ENCODE assay signal across 17 cellular contexts in genomic region chr12:115208098-115208497, GRCh38.
DNase-seq lines count a peak whose midpoint lies in the region; ATAC-seq, FAIRE-seq and TF ChIP-seq lines count a peak whose summit lies in the region.
"Had no signal": no experiment of that assay in that cellular context is flagged by ENCODE, and none has a peak within 500 bp of the region (broad histone marks: within the 10 kb centered on the region; RNA-seq: fewer than 3 reads in every experiment).

No MANE protein-coding gene starts in this region.

- no peaks in the 10 kb centered on the region for H3K36me3 ChIP-seq in WERI-Rb-1
- H3K36me3 ChIP-seq in mesenchymal stem cell (ENCODE audit: control insufficient read depth in 1 of 2, insufficient read depth in 2 of 2, low read depth in 1 of 2, low read length in 2 of 2) = no peaks in the 10 kb centered on the region
- no peaks in the 10 kb centered on the region for H3K36me3 ChIP-seq in trophoblast cell (ENCODE audit: control insufficient read depth in 1 of 2, insufficient read depth in 2 of 2, low read length in 2 of 2)
- H3K36me3 ChIP-seq: HAP-1 had no signal

- no peaks in the 10 kb centered on the region for H3K23me2 ChIP-seq in H9 (ENCODE audit: insufficient read length, low read depth, low read length, poor library complexity, severe bottlenecking)

- H3K9me3 Mint-ChIP-seq in H9 = no peaks in the 10 kb centered on the region; a peak in 3 of 5 replicates
- H3K9me3 Mint-ChIP-seq: CD4-positive, alpha-beta T cell; GM23338 had no signal

- no peak overlapping the region for H3K4ac ChIP-seq in H9 (ENCODE audit: low read depth, low read length)
- no peak overlapping the region for H3K4ac ChIP-seq in mesenchymal stem cell (ENCODE audit: low read depth in 1 of 2, low read length in 2 of 2)
- H3K4ac ChIP-seq in trophoblast cell (ENCODE audit: low read depth, low read length) = peak overlapping the region; percentile 48

- H3K18ac ChIP-seq in H9 (ENCODE audit: insufficient read length, low read depth, low read length) (no peak overlapping the region), mesenchymal stem cell (ENCODE audit: low read depth in 1 of 2, low read length in 2 of 2) (peak overlapping the region; percentile 2 to 82), trophoblast cell (ENCODE audit: low read length) (peak overlapping the region; percentile 76)

- no peaks in the 10 kb centered on the region; a peak in 1 of 7 replicates for H3K36me3 Mint-ChIP-seq in H9 (ENCODE audit: insufficient read depth in 1 of 3, low read depth in 3 of 3)

- H4K20me1 ChIP-seq in H9 (ENCODE audit: control insufficient read depth, insufficient read depth, insufficient read length) = no peaks in the 10 kb centered on the region

- H3K14ac ChIP-seq in H9 (ENCODE audit: insufficient read depth, low read length) = no peak overlapping the region
- peak overlapping the region in 1 of 2 experiments; percentile 6 for H3K14ac ChIP-seq in mesenchymal stem cell (ENCODE audit: low read length in 2 of 2)
- peak overlapping the region; percentile 94 for H3K14ac ChIP-seq in trophoblast cell (ENCODE audit: low read length)

- H3K27ac Mint-ChIP-seq in H9 = peak overlapping the region in 1 of 3 experiments; percentile 36; a peak in 1 of 7 replicates
- H3K27ac Mint-ChIP-seq: CD4-positive, alpha-beta T cell; GM23338 had no signal

- H2BK12ac ChIP-seq in H9 (ENCODE audit: insufficient read length, low read depth, low read length) = no peak overlapping the region
- H2BK12ac ChIP-seq in mesenchymal stem cell (ENCODE audit: low read length in 2 of 2) = peak overlapping the region in 1 of 2 experiments; percentile 55
- peak overlapping the region; percentile 97 for H2BK12ac ChIP-seq in trophoblast cell (ENCODE audit: low read length)

- H2BK15ac ChIP-seq in H9 (ENCODE audit: low read depth, low read length) (no peak overlapping the region), mesenchymal stem cell (ENCODE audit: low read depth, poor library complexity, severe bottlenecking) (no peak overlapping the region)

- no peak overlapping the region for H3T11ph ChIP-seq in H9 (ENCODE audit: low read length)

- H3K9me3 ChIP-seq in H9 (ENCODE audit: control insufficient read depth, low read depth, low read length) (no peaks in the 10 kb centered on the region), WERI-Rb-1 (ENCODE audit: severe bottlenecking) (no peaks in the 10 kb centered on the region), mesenchymal stem cell (ENCODE audit: control insufficient read depth, low read length) (peaks cover 6% of the 10 kb centered on the region), trophoblast cell (ENCODE audit: insufficient read depth, low read depth, low read length) (no peaks in the 10 kb centered on the region)
- H3K9me3 ChIP-seq: HAP-1 had no signal

- no peak overlapping the region for H3K4me3 Mint-ChIP-seq in H9
- H3K4me3 Mint-ChIP-seq: CD4-positive, alpha-beta T cell; GM23338 had no signal

- H3K79me1 ChIP-seq in H9 (ENCODE audit: insufficient read depth, low read depth, low read length, poor library complexity, severe bottlenecking) (no peaks in the 10 kb centered on the region), mesenchymal stem cell (replicated peaks; ENCODE audit: low read length, poor library complexity, severe bottlenecking) (no peaks in the 10 kb centered on the region), trophoblast cell (ENCODE audit: low read length) (peaks cover 28% of the 10 kb centered on the region)

- H3K9ac ChIP-seq in H9 (ENCODE audit: extremely low read depth, insufficient read length, low read length) (no peak overlapping the region), mesenchymal stem cell (ENCODE audit: low read length) (no peak overlapping the region), trophoblast cell (ENCODE audit: low read length) (no peak overlapping the region)

- no peak overlapping the region for H2AFZ ChIP-seq in H9 (ENCODE audit: low read length)
- no peak overlapping the region for H2AFZ ChIP-seq in mesenchymal stem cell (ENCODE audit: low read depth, low read length)
- no peak overlapping the region for H2AFZ ChIP-seq in trophoblast cell (ENCODE audit: insufficient read depth, low read length, poor library complexity)

- H3K27me3 Mint-ChIP-seq in H9 (ENCODE audit: low read depth) = no peaks in the 10 kb centered on the region; the same call in none of the 2 replicates
- H3K27me3 Mint-ChIP-seq: CD4-positive, alpha-beta T cell had no signal

- H3K27ac ChIP-seq in H9 (ENCODE audit: insufficient read length, low read depth, low read length) (no peak overlapping the region), WERI-Rb-1 (no peak overlapping the region), mesenchymal stem cell (ENCODE audit: low read length, poor library complexity, severe bottlenecking) (no peak overlapping the region), trophoblast cell (ENCODE audit: low read depth, low read length) (no peak overlapping the region)
- H3K27ac ChIP-seq: HL-60 had no signal

- H2BK5ac ChIP-seq in H9 (ENCODE audit: insufficient read length, low read length) = no peak overlapping the region
- H2BK5ac ChIP-seq in mesenchymal stem cell (ENCODE audit: low read depth, low read length, poor library complexity, severe bottlenecking) = no peak overlapping the region
- peak overlapping the region; percentile 73 for H2BK5ac ChIP-seq in trophoblast cell (ENCODE audit: low read depth, low read length, poor library complexity)

- H2BK120ac ChIP-seq in H9 (ENCODE audit: low read depth, low read length, poor library complexity, severe bottlenecking) (no peak overlapping the region), mesenchymal stem cell (ENCODE audit: low read depth, low read length) (peak overlapping the region; percentile 59), trophoblast cell (ENCODE audit: insufficient read depth, low read length, poor library complexity) (peak overlapping the region; percentile 19)

- H4K8ac ChIP-seq in H9 (replicated peaks; ENCODE audit: insufficient read length, low read depth, low read length) (no peak overlapping the region), mesenchymal stem cell (ENCODE audit: low read length) (no peak overlapping the region), trophoblast cell (ENCODE audit: low read depth, low read length) (peak overlapping the region; percentile 78)

- H2AK5ac ChIP-seq in H9 (ENCODE audit: insufficient read length, low read length) (no peak overlapping the region), mesenchymal stem cell (ENCODE audit: low read length, severe bottlenecking) (no peak overlapping the region), trophoblast cell (ENCODE audit: low read length) (peak overlapping the region; percentile 90)

- DNase-seq in H9 (no peak), WERI-Rb-1 (no peak), mesenchymal stem cell (no peak), trophoblast cell (no peak), GM19239 (ENCODE audit: insufficient read length, low spot score) (no peak)
- no peak for DNase-seq in activated CD4-positive, alpha-beta T cell treated with anti-CD3 and anti-CD28 coated beads for 48 hours
- DNase-seq: ACHN; C1 segment of cervical spinal cord; Calu3; CD4-positive, alpha-beta T cell; DMS 273 treated with DMSO at 0.1 percent for 48 hours had no signal

- no peak overlapping the region for H2BK20ac ChIP-seq in H9 (ENCODE audit: low read depth, low read length, poor library complexity, severe bottlenecking)

- H4K12ac ChIP-seq in trophoblast cell (ENCODE audit: low read depth, low read length) = no peak overlapping the region

- WGBS in H9 (ENCODE audit: extremely low coverage, insufficient read length, low lambda C conversion rate) = no CpG with 5 or more reads among the region's 6 CpGs
- 89% methylated on average over 6 of the region's 6 CpGs for WGBS in mesenchymal stem cell
- WGBS in trophoblast cell (ENCODE audit: extremely low coverage, insufficient coverage, insufficient read length) = no CpG with 5 or more reads among the region's 6 CpGs

- H3K79me2 ChIP-seq in H9 (ENCODE audit: insufficient read depth, low read length) (no peaks in the 10 kb centered on the region), trophoblast cell (ENCODE audit: control insufficient read depth, insufficient read depth, low read length, poor library complexity) (peaks cover 2% of the 10 kb centered on the region)

- no peaks in the 10 kb centered on the region for H3K27me3 ChIP-seq in H9 (ENCODE audit: insufficient read depth, low read length)
- H3K27me3 ChIP-seq in WERI-Rb-1 (ENCODE audit: insufficient read depth, low read depth, severe bottlenecking) = no peaks in the 10 kb centered on the region
- H3K27me3 ChIP-seq in mesenchymal stem cell (ENCODE audit: control insufficient read depth in 1 of 2, insufficient read depth in 1 of 2, low read length in 2 of 2) = no peaks in the 10 kb centered on the region
- no peaks in the 10 kb centered on the region for H3K27me3 ChIP-seq in trophoblast cell (ENCODE audit: insufficient read depth, low read length)

- H3K4me2 ChIP-seq in H9 (ENCODE audit: insufficient read depth, insufficient read length, low read length) (no peak overlapping the region), mesenchymal stem cell (ENCODE audit: low read length, poor library complexity, severe bottlenecking) (no peak overlapping the region), trophoblast cell (ENCODE audit: low read length) (no peak overlapping the region)
- H3K4me2 ChIP-seq: GM23338 had no signal

- H4K5ac ChIP-seq in H9 (ENCODE audit: insufficient read length, low read depth, low read length) = no peak overlapping the region

- H3K4me3 ChIP-seq in WERI-Rb-1 (ENCODE audit: low read depth, low read length) = no peak overlapping the region
- no peak overlapping the region for H3K4me3 ChIP-seq in mesenchymal stem cell (ENCODE audit: insufficient read depth in 1 of 2, low read depth in 1 of 2, low read length in 2 of 2)
- H3K4me3 ChIP-seq in trophoblast cell (ENCODE audit: low read depth, low read length) = no peak overlapping the region
- H3K4me3 ChIP-seq: GM12878, GM23338, HAP-1 had no signal

- H3K4me1 ChIP-seq in H9 (ENCODE audit: insufficient read depth, low read length) = peaks cover 6% of the 10 kb centered on the region; the same call in 1 of the 2 replicates
- H3K4me1 ChIP-seq in mesenchymal stem cell (ENCODE audit: control insufficient read depth, insufficient read depth, low read depth, low read length) = no peaks in the 10 kb centered on the region
- H3K4me1 ChIP-seq in trophoblast cell (ENCODE audit: control insufficient read depth in 1 of 2, insufficient read depth in 2 of 2, low read length in 2 of 2) = peaks cover 18 to 35% of the 10 kb centered on the region in 2 experiments
- H3K4me1 ChIP-seq: HAP-1 had no signal

- no peak overlapping the region for H4K91ac ChIP-seq in H9 (ENCODE audit: insufficient read length, low read depth, low read length)
- H4K91ac ChIP-seq in mesenchymal stem cell (ENCODE audit: low read length) = peak overlapping the region; percentile 36
- peak overlapping the region; percentile 92 for H4K91ac ChIP-seq in trophoblast cell (ENCODE audit: low read depth, low read length)

- no peak for FAIRE-seq in GM19239 (lab: Jason Lieb, UNC)
- FAIRE-seq: GM12878, GM18507 had no signal

- peaks cover 33 to 51% of the 10 kb centered on the region in 2 experiments for H3K4me1 Mint-ChIP-seq in H9

- H3K23ac ChIP-seq in H9 (ENCODE audit: insufficient read length, low read depth, low read length) (no peak overlapping the region), mesenchymal stem cell (ENCODE audit: low read length in 2 of 2) (no peak overlapping the region), trophoblast cell (ENCODE audit: low read length) (no peak overlapping the region)

- TF ChIP-seq CTCF in H9 (conservative IDR thresholded peaks at IDR 0.05) = peak; percentile 38; the same call in 2 of the 3 replicates
- 0 out of 2 replicates have a peak, but pooled peaks have one; percentile 11 for TF ChIP-seq CTCF in WERI-Rb-1 (IDR thresholded peaks at IDR 0.05; ENCODE audit: low read depth, low read length)

- H3K56ac ChIP-seq in H9 (ENCODE audit: insufficient read length, low read depth, low read length) = no peak overlapping the region

- ATAC-seq in HG02870 (IDR thresholded peaks at IDR 0.05; ENCODE audit: unreplicated experiment) = no peak
- ATAC-seq: GM12878, GM23338 had no signal
